In the genomic region with DNA sequence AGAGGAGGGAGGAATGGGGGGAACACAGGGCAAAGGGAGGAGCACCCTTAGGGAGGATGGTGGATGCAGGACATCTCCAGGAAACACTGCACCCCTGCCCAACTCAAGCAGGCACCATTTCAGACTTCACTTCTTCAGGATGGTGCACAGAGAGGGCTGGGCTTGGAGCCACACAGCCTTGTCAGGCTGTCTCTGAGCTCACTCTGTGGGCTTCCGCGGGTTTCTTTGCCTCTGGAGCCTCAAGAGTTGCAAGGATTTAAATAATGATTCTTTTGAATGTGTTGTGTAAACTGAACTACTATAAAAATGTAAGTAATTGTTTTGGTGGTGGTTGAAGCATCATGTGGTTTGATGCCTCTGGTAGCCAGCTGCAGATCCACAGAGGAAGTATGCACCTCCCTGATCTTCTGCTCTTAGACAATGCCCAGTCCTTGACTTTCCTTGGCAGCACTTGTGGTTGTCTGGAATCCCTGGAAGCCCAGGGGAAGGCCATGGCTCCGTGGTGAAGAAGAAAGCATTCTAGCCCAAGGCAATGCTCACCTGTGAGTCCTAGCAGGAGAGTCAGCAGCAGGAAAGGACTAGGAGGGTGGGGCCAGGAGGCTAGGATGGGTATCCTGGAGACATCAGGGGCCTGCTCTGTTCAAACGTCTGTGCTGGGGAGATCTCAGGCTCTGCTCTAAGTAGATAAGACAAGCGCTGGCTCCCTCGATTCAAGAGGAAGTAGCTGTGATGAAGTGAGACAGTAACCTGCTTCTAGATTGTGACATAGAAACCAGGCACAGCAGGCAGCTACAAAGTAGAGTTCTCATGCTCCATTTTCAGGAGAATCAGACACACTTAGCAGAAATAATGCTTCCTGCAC, we compare ENCODE assay signal across 1 cellular context.
TF ChIP-seq lines count a peak whose summit lies in the region.

No MANE protein-coding gene starts in this region.

TF ChIP-seq in GM23338, 12 proteins besides CTCF, POLR2A, EP300 and RAD21:
- TF ChIP-seq, protein P1, sequence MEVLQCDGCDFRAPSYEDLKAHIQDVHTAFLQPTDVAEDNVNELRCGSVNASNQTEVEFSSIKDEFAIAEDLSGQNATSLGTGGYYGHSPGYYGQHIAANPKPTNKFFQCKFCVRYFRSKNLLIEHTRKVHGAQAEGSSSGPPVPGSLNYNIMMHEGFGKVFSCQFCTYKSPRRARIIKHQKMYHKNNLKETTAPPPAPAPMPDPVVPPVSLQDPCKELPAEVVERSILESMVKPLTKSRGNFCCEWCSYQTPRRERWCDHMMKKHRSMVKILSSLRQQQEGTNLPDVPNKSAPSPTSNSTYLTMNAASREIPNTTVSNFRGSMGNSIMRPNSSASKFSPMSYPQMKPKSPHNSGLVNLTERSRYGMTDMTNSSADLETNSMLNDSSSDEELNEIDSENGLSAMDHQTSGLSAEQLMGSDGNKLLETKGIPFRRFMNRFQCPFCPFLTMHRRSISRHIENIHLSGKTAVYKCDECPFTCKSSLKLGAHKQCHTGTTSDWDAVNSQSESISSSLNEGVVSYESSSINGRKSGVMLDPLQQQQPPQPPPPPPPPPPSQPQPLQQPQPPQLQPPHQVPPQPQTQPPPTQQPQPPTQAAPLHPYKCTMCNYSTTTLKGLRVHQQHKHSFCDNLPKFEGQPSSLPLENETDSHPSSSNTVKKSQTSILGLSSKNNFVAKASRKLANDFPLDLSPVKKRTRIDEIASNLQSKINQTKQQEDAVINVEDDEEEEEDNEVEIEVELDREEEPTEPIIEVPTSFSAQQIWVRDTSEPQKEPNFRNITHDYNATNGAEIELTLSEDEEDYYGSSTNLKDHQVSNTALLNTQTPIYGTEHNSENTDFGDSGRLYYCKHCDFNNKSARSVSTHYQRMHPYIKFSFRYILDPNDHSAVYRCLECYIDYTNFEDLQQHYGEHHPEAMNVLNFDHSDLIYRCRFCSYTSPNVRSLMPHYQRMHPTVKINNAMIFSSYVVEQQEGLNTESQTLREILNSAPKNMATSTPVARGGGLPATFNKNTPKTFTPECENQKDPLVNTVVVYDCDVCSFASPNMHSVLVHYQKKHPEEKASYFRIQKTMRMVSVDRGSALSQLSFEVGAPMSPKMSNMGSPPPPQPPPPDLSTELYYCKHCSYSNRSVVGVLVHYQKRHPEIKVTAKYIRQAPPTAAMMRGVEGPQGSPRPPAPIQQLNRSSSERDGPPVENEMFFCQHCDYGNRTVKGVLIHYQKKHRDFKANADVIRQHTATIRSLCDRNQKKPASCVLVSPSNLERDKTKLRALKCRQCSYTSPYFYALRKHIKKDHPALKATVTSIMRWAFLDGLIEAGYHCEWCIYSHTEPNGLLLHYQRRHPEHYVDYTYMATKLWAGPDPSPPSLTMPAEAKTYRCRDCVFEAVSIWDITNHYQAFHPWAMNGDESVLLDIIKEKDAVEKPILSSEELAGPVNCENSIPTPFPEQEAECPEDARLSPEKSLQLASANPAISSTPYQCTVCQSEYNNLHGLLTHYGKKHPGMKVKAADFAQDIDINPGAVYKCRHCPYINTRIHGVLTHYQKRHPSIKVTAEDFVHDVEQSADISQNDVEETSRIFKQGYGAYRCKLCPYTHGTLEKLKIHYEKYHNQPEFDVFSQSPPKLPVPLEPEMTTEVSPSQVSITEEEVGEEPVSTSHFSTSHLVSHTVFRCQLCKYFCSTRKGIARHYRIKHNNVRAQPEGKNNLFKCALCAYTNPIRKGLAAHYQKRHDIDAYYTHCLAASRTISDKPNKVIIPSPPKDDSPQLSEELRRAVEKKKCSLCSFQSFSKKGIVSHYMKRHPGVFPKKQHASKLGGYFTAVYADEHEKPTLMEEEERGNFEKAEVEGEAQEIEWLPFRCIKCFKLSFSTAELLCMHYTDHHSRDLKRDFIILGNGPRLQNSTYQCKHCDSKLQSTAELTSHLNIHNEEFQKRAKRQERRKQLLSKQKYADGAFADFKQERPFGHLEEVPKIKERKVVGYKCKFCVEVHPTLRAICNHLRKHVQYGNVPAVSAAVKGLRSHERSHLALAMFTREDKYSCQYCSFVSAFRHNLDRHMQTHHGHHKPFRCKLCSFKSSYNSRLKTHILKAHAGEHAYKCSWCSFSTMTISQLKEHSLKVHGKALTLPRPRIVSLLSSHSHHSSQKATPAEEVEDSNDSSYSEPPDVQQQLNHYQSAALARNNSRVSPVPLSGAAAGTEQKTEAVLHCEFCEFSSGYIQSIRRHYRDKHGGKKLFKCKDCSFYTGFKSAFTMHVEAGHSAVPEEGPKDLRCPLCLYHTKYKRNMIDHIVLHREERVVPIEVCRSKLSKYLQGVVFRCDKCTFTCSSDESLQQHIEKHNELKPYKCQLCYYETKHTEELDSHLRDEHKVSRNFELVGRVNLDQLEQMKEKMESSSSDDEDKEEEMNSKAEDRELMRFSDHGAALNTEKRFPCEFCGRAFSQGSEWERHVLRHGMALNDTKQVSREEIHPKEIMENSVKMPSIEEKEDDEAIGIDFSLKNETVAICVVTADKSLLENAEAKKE (CRISPR knock-in tag; IDR thresholded peaks at IDR 0.05) = no peak
- TF ChIP-seq CREB1 (CRISPR knock-in tag; IDR thresholded peaks at IDR 0.05; ENCODE audit: low read depth) = no peak
- no peak for TF ChIP-seq EZH2 (IDR thresholded peaks at IDR 0.05; ENCODE audit: low read depth, unreplicated experiment)
- TF ChIP-seq, protein P2, sequence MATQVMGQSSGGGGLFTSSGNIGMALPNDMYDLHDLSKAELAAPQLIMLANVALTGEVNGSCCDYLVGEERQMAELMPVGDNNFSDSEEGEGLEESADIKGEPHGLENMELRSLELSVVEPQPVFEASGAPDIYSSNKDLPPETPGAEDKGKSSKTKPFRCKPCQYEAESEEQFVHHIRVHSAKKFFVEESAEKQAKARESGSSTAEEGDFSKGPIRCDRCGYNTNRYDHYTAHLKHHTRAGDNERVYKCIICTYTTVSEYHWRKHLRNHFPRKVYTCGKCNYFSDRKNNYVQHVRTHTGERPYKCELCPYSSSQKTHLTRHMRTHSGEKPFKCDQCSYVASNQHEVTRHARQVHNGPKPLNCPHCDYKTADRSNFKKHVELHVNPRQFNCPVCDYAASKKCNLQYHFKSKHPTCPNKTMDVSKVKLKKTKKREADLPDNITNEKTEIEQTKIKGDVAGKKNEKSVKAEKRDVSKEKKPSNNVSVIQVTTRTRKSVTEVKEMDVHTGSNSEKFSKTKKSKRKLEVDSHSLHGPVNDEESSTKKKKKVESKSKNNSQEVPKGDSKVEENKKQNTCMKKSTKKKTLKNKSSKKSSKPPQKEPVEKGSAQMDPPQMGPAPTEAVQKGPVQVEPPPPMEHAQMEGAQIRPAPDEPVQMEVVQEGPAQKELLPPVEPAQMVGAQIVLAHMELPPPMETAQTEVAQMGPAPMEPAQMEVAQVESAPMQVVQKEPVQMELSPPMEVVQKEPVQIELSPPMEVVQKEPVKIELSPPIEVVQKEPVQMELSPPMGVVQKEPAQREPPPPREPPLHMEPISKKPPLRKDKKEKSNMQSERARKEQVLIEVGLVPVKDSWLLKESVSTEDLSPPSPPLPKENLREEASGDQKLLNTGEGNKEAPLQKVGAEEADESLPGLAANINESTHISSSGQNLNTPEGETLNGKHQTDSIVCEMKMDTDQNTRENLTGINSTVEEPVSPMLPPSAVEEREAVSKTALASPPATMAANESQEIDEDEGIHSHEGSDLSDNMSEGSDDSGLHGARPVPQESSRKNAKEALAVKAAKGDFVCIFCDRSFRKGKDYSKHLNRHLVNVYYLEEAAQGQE (IDR thresholded peaks at IDR 0.05; ENCODE audit: unreplicated experiment) = no peak
- TF ChIP-seq ZNF331 (CRISPR knock-in tag; IDR thresholded peaks at IDR 0.05; ENCODE audit: low read depth) = no peak
- no peak for TF ChIP-seq EZH2phosphoT487 (IDR thresholded peaks at IDR 0.05; ENCODE audit: unreplicated experiment)
- TF ChIP-seq, protein P3, sequence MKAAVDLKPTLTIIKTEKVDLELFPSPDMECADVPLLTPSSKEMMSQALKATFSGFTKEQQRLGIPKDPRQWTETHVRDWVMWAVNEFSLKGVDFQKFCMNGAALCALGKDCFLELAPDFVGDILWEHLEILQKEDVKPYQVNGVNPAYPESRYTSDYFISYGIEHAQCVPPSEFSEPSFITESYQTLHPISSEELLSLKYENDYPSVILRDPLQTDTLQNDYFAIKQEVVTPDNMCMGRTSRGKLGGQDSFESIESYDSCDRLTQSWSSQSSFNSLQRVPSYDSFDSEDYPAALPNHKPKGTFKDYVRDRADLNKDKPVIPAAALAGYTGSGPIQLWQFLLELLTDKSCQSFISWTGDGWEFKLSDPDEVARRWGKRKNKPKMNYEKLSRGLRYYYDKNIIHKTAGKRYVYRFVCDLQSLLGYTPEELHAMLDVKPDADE (IDR thresholded peaks at IDR 0.05) = no peak
- no peak for TF ChIP-seq STAT1 (IDR thresholded peaks at IDR 0.05; ENCODE audit: unreplicated experiment)
- TF ChIP-seq JUNB (IDR thresholded peaks at IDR 0.05; ENCODE audit: unreplicated experiment) = no peak
- no peak for TF ChIP-seq POLR2AphosphoS5 (IDR thresholded peaks at IDR 0.05; ENCODE audit: low read depth)
- no peak for TF ChIP-seq NANOG (IDR thresholded peaks at IDR 0.05; ENCODE audit: borderline replicate concordance)
- TF ChIP-seq ZNF114 (CRISPR knock-in tag; IDR thresholded peaks at IDR 0.05) = no peak
